38 cellular contexts compared by ENCODE assay signal in genomic region chr5:180932660-180933059, GRCh38. TPM values are rescaled to one million over a fixed set of nuclear protein-coding genes. Genes with fewer than 3 reads are reported as not detected.
"Had no signal": no experiment of that assay in that cellular context is flagged by ENCODE, and none has a peak within 500 bp of the region (broad histone marks: within the 10 kb centered on the region; RNA-seq: fewer than 3 reads in every experiment).

No MANE protein-coding gene starts in this region.

- ATAC-seq: activated naive CD4-positive, alpha-beta T cell treated with anti-CD3 and anti-CD28 coated beads, Interleukin-2, amount 50 U/mL, for 72 hours; activated naive CD8-positive, alpha-beta T cell treated with anti-CD3 and anti-CD28 coated beads, Interleukin-2, amount 50 U/mL, for 24 hours; activated T-cell treated with anti-CD3 and anti-CD28 coated beads, Interleukin-2, amount 50 U/mL, for 4 hours; activated T-cell treated with anti-CD3 and anti-CD28 coated beads, Interleukin-2, amount 50 U/mL, for 72 hours; activated T-helper 17 cell treated with anti-CD3 and anti-CD28 coated beads, Interleukin-2, amount 50 U/mL, for 72 hours; body of pancreas had no signal

- H3K36me3 ChIP-seq: adrenal gland, ascending aorta, brain microvascular endothelial cell, breast epithelium, cardiac muscle cell had no signal

- FAIRE-seq: astrocyte, bronchial epithelial cell had no signal

- H3K27ac ChIP-seq: adrenal gland, ascending aorta, body of pancreas, brain microvascular endothelial cell, breast epithelium, cardiac muscle cell had no signal

- H3K27me3 ChIP-seq: adrenal gland, ascending aorta, body of pancreas, brain microvascular endothelial cell, breast epithelium, cardiac muscle cell had no signal

- DNase-seq: activated effector memory CD4-positive, alpha-beta T cell treated with anti-CD3 and anti-CD28 coated beads, Interleukin-2, amount 50 U/mL, for 16 hours; activated effector memory CD4-positive, alpha-beta T cell treated with Interleukin-2 at 50 U/mL for 16 hours; activated gamma-delta T cell; activated gamma-delta T cell treated with Interleukin-2 at 50 U/mL for 16 hours; activated naive CD4-positive, alpha-beta T cell; activated naive CD4-positive, alpha-beta T cell treated with anti-CD3 and anti-CD28 coated beads for 36 hours; activated naive CD4-positive, alpha-beta T cell treated with anti-CD3 and anti-CD28 coated beads, Interleukin-2, amount 10 ng/mL, durations not matched to agents 7 days and 5 days; activated naive CD4-positive, alpha-beta T cell treated with anti-CD3 and anti-CD28 coated beads, Interleukin-2, amount 50 U/mL, for 16 hours; activated naive CD4-positive, alpha-beta T cell treated with Interleukin-2 at 50 U/mL for 16 hours; activated naive CD8-positive, alpha-beta T cell treated with anti-CD3 and anti-CD28 coated beads for 36 hours; activated naive CD8-positive, alpha-beta T cell treated with anti-CD3 and anti-CD28 coated beads, Interleukin-2, amount 10 ng/mL, durations not matched to agents 7 days and 5 days; activated naive CD8-positive, alpha-beta T cell treated with anti-CD3 and anti-CD28 coated beads, Interleukin-2, amount 50 U/mL, for 24 hours; activated T-cell treated with anti-CD3 and anti-CD28 coated beads, Interleukin-2, amount 50 U/mL, for 24 hours; activated T-cell treated with anti-CD3 and anti-CD28 coated beads, Interleukin-2, amount 50 U/mL, for 4 hours; activated T-cell treated with anti-CD3 and anti-CD28 coated beads, Interleukin-2, amount 50 U/mL, for 48 hours; activated T-cell treated with anti-CD3 and anti-CD28 coated beads, Interleukin-2, amount 50 U/mL, for 72 hours; adrenal gland; amniotic stem cell; amygdala; anterior cingulate cortex; aorta; body of pancreas; brain microvascular endothelial cell; caudate nucleus; central memory CD4-positive, alpha-beta T cell; cerebellar nuclear complex had no signal

- H3K4me3 ChIP-seq: adrenal gland, ascending aorta, body of pancreas, breast epithelium, cardiac muscle cell had no signal

- H3K4me1 ChIP-seq: adrenal gland, ascending aorta, body of pancreas, breast epithelium had no signal

- H3K9me3 ChIP-seq: adrenal gland had no signal

RNA-seq across cellular contexts. Expression of gene BTNL8, which starts 33.7 kb away (rescaled TPM):
- total RNA-seq: activated naive CD4-positive, alpha-beta T cell treated with anti-CD3 and anti-CD28 coated beads for 36 hours; activated naive CD4-positive, alpha-beta T cell treated with anti-CD3 and anti-CD28 coated beads, Interleukin-2, amount 50 U/mL, for 72 hours; activated naive CD8-positive, alpha-beta T cell treated with anti-CD3 and anti-CD28 coated beads, Interleukin-2, amount 10 ng/mL, durations not matched to agents 7 days and 5 days; activated T-cell treated with anti-CD3 and anti-CD28 coated beads, Interleukin-2, amount 50 U/mL, for 4 hours; activated T-helper 1 cell treated with anti-CD3 and anti-CD28 coated beads, Interleukin-12 subunit alpha, Interleukin-12 subunit beta, Interleukin-2, Interleukin-4 antibody, amounts not matched to agents 30 ng/mL and 10 ng/mL and 1 ng/mL, durations not matched to agents 14 hours and 24 hours and 36 hours; ascending aorta; astrocyte; bronchial epithelial cell; cardiac muscle cell; cerebellum; chondrocyte had no signal
- polyA plus RNA-seq: cardiac muscle cell had no signal

RNA-seq across cellular contexts. Expression of gene BTNL3, which starts 56.0 kb away (rescaled TPM):
- total RNA-seq: activated naive CD4-positive, alpha-beta T cell treated with anti-CD3 and anti-CD28 coated beads for 36 hours; activated naive CD4-positive, alpha-beta T cell treated with anti-CD3 and anti-CD28 coated beads, Interleukin-2, amount 50 U/mL, for 72 hours; activated naive CD8-positive, alpha-beta T cell treated with anti-CD3 and anti-CD28 coated beads for 36 hours; activated naive CD8-positive, alpha-beta T cell treated with anti-CD3 and anti-CD28 coated beads, Interleukin-2, amount 10 ng/mL, durations not matched to agents 7 days and 5 days; activated T-cell treated with anti-CD3 and anti-CD28 coated beads, Interleukin-2, amount 50 U/mL, for 4 hours; activated T-helper 1 cell treated with anti-CD3 and anti-CD28 coated beads, Interleukin-12 subunit alpha, Interleukin-12 subunit beta, Interleukin-2, Interleukin-4 antibody, amounts not matched to agents 30 ng/mL and 10 ng/mL and 1 ng/mL, durations not matched to agents 14 hours and 24 hours and 36 hours; activated T-helper 17 cell treated with anti-CD3 and anti-CD28 coated beads, Interleukin-2, amount 50 U/mL, for 72 hours; activated T-helper 2 cell treated with anti-CD3 and anti-CD28 coated beads, Interferon-gamma antibody, Interleukin-2, Interleukin-4, amounts not matched to agents 10 μg/mL and 5 μg/mL and 100 μg/mL, durations not matched to agents 14 hours and 24 hours and 36 hours; aorta; ascending aorta; astrocyte; bronchial epithelial cell; cardiac muscle cell; cardiac septum; chondrocyte had no signal
- polyA plus RNA-seq: cardiac muscle cell had no signal
